Comparison of ENCODE assay signal across 10 cellular contexts in the genomic region with DNA sequence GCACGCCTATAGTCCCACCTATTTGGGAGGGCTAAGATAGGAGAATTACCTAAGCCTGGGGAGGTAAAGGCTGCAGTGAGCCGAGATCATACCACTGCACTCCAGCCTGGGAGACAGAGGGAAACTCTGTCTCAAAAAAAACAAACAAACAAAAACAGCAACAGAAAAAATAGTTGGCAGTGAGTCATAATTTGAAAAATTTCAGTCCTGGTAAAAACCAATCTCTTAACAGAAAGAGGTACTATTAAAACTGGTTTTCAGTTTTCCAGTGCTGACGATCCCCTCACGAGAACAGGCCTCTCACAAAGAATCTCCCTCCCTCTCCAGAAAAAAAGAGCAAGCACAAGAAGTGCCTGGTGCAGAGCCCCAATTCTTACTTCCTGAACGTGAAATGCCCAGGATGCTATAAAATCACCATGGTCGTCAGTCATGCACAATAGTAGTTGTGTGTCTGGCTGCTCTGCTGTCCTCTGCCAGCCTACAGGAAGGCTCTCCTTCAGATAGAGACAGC. TPM values are rescaled to one million over a fixed set of nuclear protein-coding genes. Genes with fewer than 3 reads are reported as not detected.
A peak's percentile ranks its signal among the peaks of the same experiment; 100 is the strongest.
DNase-seq lines count a peak whose midpoint lies in the region; ATAC-seq and TF ChIP-seq lines count a peak whose summit lies in the region.
"Had no signal": no experiment of that assay in that cellular context is flagged by ENCODE, and none has a peak within 500 bp of the region (broad histone marks: within the 10 kb centered on the region; RNA-seq: fewer than 3 reads in every experiment).

No MANE protein-coding gene starts in this region.

- H3K27me3 ChIP-seq in Caco-2 (replicated peaks; ENCODE audit: control insufficient read depth, insufficient read depth, low read length) = no peaks in the 10 kb centered on the region
- H3K27me3 ChIP-seq in rectal smooth muscle tissue (ENCODE audit: control insufficient read depth, insufficient read depth, low read length) = no peaks in the 10 kb centered on the region

- H3K4me1 ChIP-seq in Caco-2 = peaks cover 27% of the 10 kb centered on the region
- H3K4me1 ChIP-seq in rectal smooth muscle tissue (ENCODE audit: control insufficient read depth, insufficient read depth, low read length) = peaks cover 19% of the 10 kb centered on the region

- H3K4me3 ChIP-seq in Caco-2 (ENCODE audit: low read depth, low read length) (no peak overlapping the region), rectal smooth muscle tissue (ENCODE audit: low read length) (no peak overlapping the region)

- ATAC-seq in WTC11 = no peak
- ATAC-seq in left ventricle myocardium superior = peak; percentile 39
- no peak for ATAC-seq in HG03095 (IDR thresholded peaks at IDR 0.05; ENCODE audit: unreplicated experiment)
- ATAC-seq: stimulated activated memory B cell treated with anti-CD40 and anti-IgM and Interleukin-4, amounts not matched to agents 10 μg/mL and 1 μg/mL and 100 μg/mL, for 72 hours had no signal

- DNase-seq in Caco-2 (no peak), WTC11 (ENCODE audit: low spot score) (no peak), left ventricle myocardium superior (no peak), HUDEP-2 (lab: John Stamatoyannopoulos, UW; ENCODE audit: unreplicated experiment in 76 of 76) (no peak), GF-D8 (lab: John Stamatoyannopoulos, UW) (no peak)
- DNase-seq in activated naive CD8-positive, alpha-beta T cell treated with anti-CD3 and anti-CD28 coated beads for 36 hours = no peak
- DNase-seq: NCI-H1436 treated with DMSO at 0.1 percent for 48 hours had no signal

- peak overlapping the region; percentile 76 for H3K27ac Mint-ChIP-seq in Caco-2 (ENCODE audit: unreplicated experiment)
- peak overlapping the region; percentile 91 for H3K27ac Mint-ChIP-seq in WTC11
- H3K27ac Mint-ChIP-seq in activated naive CD8-positive, alpha-beta T cell treated with anti-CD3 and anti-CD28 coated beads for 36 hours = no peak overlapping the region
- H3K27ac Mint-ChIP-seq: stimulated activated memory B cell treated with anti-CD40 and anti-IgM and Interleukin-4, amounts not matched to agents 10 μg/mL and 1 μg/mL and 100 μg/mL, for 72 hours had no signal

- H3K36me3 ChIP-seq in Caco-2 (ENCODE audit: control insufficient read depth, insufficient read depth, low read length) = no peaks in the 10 kb centered on the region
- no peaks in the 10 kb centered on the region for H3K36me3 ChIP-seq in rectal smooth muscle tissue (ENCODE audit: control insufficient read depth, insufficient read depth, low read length)

- no TSS peak for BruUV-seq in Caco-2 (replicated peaks; lab: Mats Ljungman, UMichigan)

- H3K27ac ChIP-seq in rectal smooth muscle tissue (ENCODE audit: low read depth, low read length) = peak overlapping the region; percentile 70

- POLR2A ChIA-PET in Caco-2 (lab: Charles Lee) (interaction anchor here (0.5 to 1.5 kb wide), 2 partner anchors 50 to 447 kb away, joined by 4 to 20 read pairs; no protein-coding TSS in a partner anchor), WTC11 (lab: Charles Lee) (no interaction called here)

- H3K4me1 Mint-ChIP-seq in Caco-2 (ENCODE audit: low read depth, unreplicated experiment) = peaks cover 10% of the 10 kb centered on the region
- peaks cover 27% of the 10 kb centered on the region for H3K4me1 Mint-ChIP-seq in WTC11
- peaks cover 26% of the 10 kb centered on the region for H3K4me1 Mint-ChIP-seq in activated naive CD8-positive, alpha-beta T cell treated with anti-CD3 and anti-CD28 coated beads for 36 hours

- no peak overlapping the region for H3K9ac ChIP-seq in rectal smooth muscle tissue (ENCODE audit: low read length)

- H3K9me3 ChIP-seq in Caco-2 = no peaks in the 10 kb centered on the region

- intact Hi-C loops in Caco-2 (cut with micrococcal nuclease; ENCODE audit: unreplicated experiment) (loop anchor here (5.0 kb wide), 1 partner anchor 48 kb away; no protein-coding TSS in a partner anchor), left ventricle myocardium superior (cut with micrococcal nuclease) (no loop called here)

- no peak overlapping the region for H3K4me3 Mint-ChIP-seq in Caco-2 (ENCODE audit: unreplicated experiment)
- H3K4me3 Mint-ChIP-seq in WTC11 = no peak overlapping the region
- H3K4me3 Mint-ChIP-seq in activated naive CD8-positive, alpha-beta T cell treated with anti-CD3 and anti-CD28 coated beads for 36 hours = no peak overlapping the region
- H3K4me3 Mint-ChIP-seq: stimulated activated memory B cell treated with anti-CD40 and anti-IgM and Interleukin-4, amounts not matched to agents 10 μg/mL and 1 μg/mL and 100 μg/mL, for 72 hours had no signal

- no peaks in the 10 kb centered on the region for H3K27me3 Mint-ChIP-seq in Caco-2 (ENCODE audit: insufficient read depth, unreplicated experiment)
- no peaks in the 10 kb centered on the region for H3K27me3 Mint-ChIP-seq in WTC11 (ENCODE audit: low read depth)
- no peaks in the 10 kb centered on the region for H3K27me3 Mint-ChIP-seq in activated naive CD8-positive, alpha-beta T cell treated with anti-CD3 and anti-CD28 coated beads for 36 hours
- H3K27me3 Mint-ChIP-seq: stimulated activated memory B cell treated with anti-CD40 and anti-IgM and Interleukin-4, amounts not matched to agents 10 μg/mL and 1 μg/mL and 100 μg/mL, for 72 hours had no signal

- H3K36me3 Mint-ChIP-seq in Caco-2 (ENCODE audit: insufficient read depth, unreplicated experiment) = peaks cover 20% of the 10 kb centered on the region
- H3K36me3 Mint-ChIP-seq in WTC11 = no peaks in the 10 kb centered on the region
- H3K36me3 Mint-ChIP-seq in activated naive CD8-positive, alpha-beta T cell treated with anti-CD3 and anti-CD28 coated beads for 36 hours = peaks cover 7% of the 10 kb centered on the region

- H3K9me3 Mint-ChIP-seq in Caco-2 (ENCODE audit: unreplicated experiment) (no peaks in the 10 kb centered on the region), WTC11 (no peaks in the 10 kb centered on the region)
- no peaks in the 10 kb centered on the region for H3K9me3 Mint-ChIP-seq in activated naive CD8-positive, alpha-beta T cell treated with anti-CD3 and anti-CD28 coated beads for 36 hours
- H3K9me3 Mint-ChIP-seq: stimulated activated memory B cell treated with anti-CD40 and anti-IgM and Interleukin-4, amounts not matched to agents 10 μg/mL and 1 μg/mL and 100 μg/mL, for 72 hours had no signal

- CTCF ChIA-PET in Caco-2 (lab: Charles Lee) = no interaction called here
- CTCF ChIA-PET in WTC11 (lab: Charles Lee) = no interaction called here

- TF ChIP-seq CTCF in Caco-2 (IDR thresholded peaks at IDR 0.05; ENCODE audit: insufficient read depth in 1 of 2, low read depth in 1 of 2, low read length in 1 of 2, severe bottlenecking in 1 of 2, unreplicated experiment in 1 of 2) = no peak
- TF ChIP-seq CTCF in WTC11 (IDR thresholded peaks at IDR 0.05) = no peak

TF ChIP-seq in WTC11, 78 proteins besides CTCF, POLR2A, EP300 and RAD21:
- no peak for TF ChIP-seq ELF4 (CRISPR knock-in tag; IDR thresholded peaks at IDR 0.05; ENCODE audit: low read depth)
- no peak for TF ChIP-seq GABPB1 (CRISPR knock-in tag; IDR thresholded peaks at IDR 0.05)
- TF ChIP-seq ZNF138 (CRISPR knock-in tag; conservative IDR thresholded peaks at IDR 0.05) = no peak
- TF ChIP-seq ZNF416 (CRISPR knock-in tag; IDR thresholded peaks at IDR 0.05) = no peak
- no peak for TF ChIP-seq CREB1 (CRISPR knock-in tag; IDR thresholded peaks at IDR 0.05)
- no peak for TF ChIP-seq MYBL2 (CRISPR knock-in tag; IDR thresholded peaks at IDR 0.05)
- TF ChIP-seq, protein P1, sequence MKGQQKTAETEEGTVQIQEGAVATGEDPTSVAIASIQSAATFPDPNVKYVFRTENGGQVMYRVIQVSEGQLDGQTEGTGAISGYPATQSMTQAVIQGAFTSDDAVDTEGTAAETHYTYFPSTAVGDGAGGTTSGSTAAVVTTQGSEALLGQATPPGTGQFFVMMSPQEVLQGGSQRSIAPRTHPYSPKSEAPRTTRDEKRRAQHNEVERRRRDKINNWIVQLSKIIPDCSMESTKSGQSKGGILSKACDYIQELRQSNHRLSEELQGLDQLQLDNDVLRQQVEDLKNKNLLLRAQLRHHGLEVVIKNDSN (CRISPR knock-in tag; IDR thresholded peaks at IDR 0.05) = no peak
- TF ChIP-seq, protein P2, sequence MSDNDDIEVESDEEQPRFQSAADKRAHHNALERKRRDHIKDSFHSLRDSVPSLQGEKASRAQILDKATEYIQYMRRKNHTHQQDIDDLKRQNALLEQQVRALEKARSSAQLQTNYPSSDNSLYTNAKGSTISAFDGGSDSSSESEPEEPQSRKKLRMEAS (CRISPR knock-in tag; IDR thresholded peaks at IDR 0.05) = no peak
- TF ChIP-seq, protein P3, sequence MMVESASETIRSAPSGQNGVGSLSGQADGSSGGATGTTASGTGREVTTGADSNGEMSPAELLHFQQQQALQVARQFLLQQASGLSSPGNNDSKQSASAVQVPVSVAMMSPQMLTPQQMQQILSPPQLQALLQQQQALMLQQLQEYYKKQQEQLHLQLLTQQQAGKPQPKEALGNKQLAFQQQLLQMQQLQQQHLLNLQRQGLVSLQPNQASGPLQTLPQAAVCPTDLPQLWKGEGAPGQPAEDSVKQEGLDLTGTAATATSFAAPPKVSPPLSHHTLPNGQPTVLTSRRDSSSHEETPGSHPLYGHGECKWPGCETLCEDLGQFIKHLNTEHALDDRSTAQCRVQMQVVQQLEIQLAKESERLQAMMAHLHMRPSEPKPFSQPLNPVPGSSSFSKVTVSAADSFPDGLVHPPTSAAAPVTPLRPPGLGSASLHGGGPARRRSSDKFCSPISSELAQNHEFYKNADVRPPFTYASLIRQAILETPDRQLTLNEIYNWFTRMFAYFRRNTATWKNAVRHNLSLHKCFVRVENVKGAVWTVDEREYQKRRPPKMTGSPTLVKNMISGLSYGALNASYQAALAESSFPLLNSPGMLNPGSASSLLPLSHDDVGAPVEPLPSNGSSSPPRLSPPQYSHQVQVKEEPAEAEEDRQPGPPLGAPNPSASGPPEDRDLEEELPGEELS (CRISPR knock-in tag; IDR thresholded peaks at IDR 0.05) = no peak
TF ChIP-seq in WTC11: peak in this region for 0.

RNA-seq across cellular contexts. Expression of a gene that starts 22.8 kb away (rescaled TPM):
- total RNA-seq in Caco-2 (2022) = 137 and 140 TPM in 2 replicates
- 164 to 199 TPM (median 171 TPM) in 3 replicates for total RNA-seq in WTC11 (2021)
- total RNA-seq in left ventricle myocardium superior = 680 TPM
- total RNA-seq in activated naive CD8-positive, alpha-beta T cell treated with anti-CD3 and anti-CD28 coated beads for 36 hours = 10 to 100 TPM; 95.2 to 96.7 TPM
